13 cellular contexts compared by ENCODE assay signal in genomic region chr2:1588994-1589611, GRCh38.
DNase-seq lines count a peak whose midpoint lies in the region; ATAC-seq and TF ChIP-seq lines count a peak whose summit lies in the region.
"Had no signal": no experiment of that assay in that cellular context is flagged by ENCODE, and none has a peak within 500 bp of the region (broad histone marks: within the 10 kb centered on the region; RNA-seq: fewer than 3 reads in every experiment).

No MANE protein-coding gene starts in this region.

- intact Hi-C loops in left cardiac atrium (cut with DNase I) (no loop called here), heart right ventricle (cut with DNase I) (no loop called here)

- H3K4me3 Mint-ChIP-seq in WTC11, result no peak overlapping the region

- no peak overlapping the region for H3K27ac Mint-ChIP-seq in WTC11

- H3K27ac ChIP-seq in heart right ventricle (no peak overlapping the region), RWPE1 (no peak overlapping the region)
- H3K27ac ChIP-seq: HL-60 had no signal

- H3K4me1 Mint-ChIP-seq in WTC11, result peaks cover 28% of the 10 kb centered on the region

- H3K4me1 ChIP-seq in heart right ventricle, result peaks cover 5 to 51% (median 37%) of the 10 kb centered on the region in 9 donors

- 83 to 84% methylated on average over 13 of the region's 13 CpGs for WGBS in heart right ventricle, 2 donors

- H3K27me3 Mint-ChIP-seq in WTC11 (ENCODE audit: low read depth), result no peaks in the 10 kb centered on the region

- H3K9me3 ChIP-seq in heart right ventricle, result peaks cover 0 to 6% (median 0%) of the 10 kb centered on the region in 11 donors

- H3K9me3 Mint-ChIP-seq in WTC11, result no peaks in the 10 kb centered on the region

- TF ChIP-seq CTCF in heart right ventricle (IDR thresholded peaks at IDR 0.05) (no peak), WTC11 (IDR thresholded peaks at IDR 0.05) (no peak), RWPE1 (conservative IDR thresholded peaks at IDR 0.05; ENCODE audit: low read depth) (no peak)

- H3K36me3 Mint-ChIP-seq in WTC11, result no peaks in the 10 kb centered on the region; the same call in 1 of the 2 replicates

- H3K27me3 ChIP-seq in heart right ventricle, result peaks cover 0 to 21% (median 0%) of the 10 kb centered on the region in 7 donors

- no peaks in the 10 kb centered on the region for H3K36me3 ChIP-seq in heart right ventricle

- ATAC-seq in left cardiac atrium (no peak), heart right ventricle (no peak), WTC11 (peak; percentile 6), GM19452 (IDR thresholded peaks at IDR 0.05; ENCODE audit: unreplicated experiment) (no peak)
- ATAC-seq: activated CD4-positive, CD25-positive, alpha-beta regulatory T cell treated with anti-CD3 and anti-CD28 coated beads, Interleukin-2, amount 50 U/mL, for 24 hours had no signal

- peak; percentile 15 for DNase-seq in left cardiac atrium
- no peak for DNase-seq in heart right ventricle
- DNase-seq in WTC11 (ENCODE audit: low spot score), result no peak
- DNase-seq in left kidney (ENCODE audit: low read depth, low spot score), result peak; percentile 43
- no peak for DNase-seq in stimulated activated CD4-positive, alpha-beta T cell treated with anti-CD3 and anti-CD28 coated beads, Interleukin-1b, Interleukin-23, amount 100 ng/mL, for 48 hours
- DNase-seq in NCI-H1105 treated with DMSO at 0.1 percent for 48 hours (lab: John Stamatoyannopoulos, UW), result no peak
- DNase-seq in RWPE1 (ENCODE audit: low spot score), result no peak
- DNase-seq: activated T-cell treated with anti-CD3 and anti-CD28 coated beads, Interleukin-2, amount 50 U/mL, for 48 hours; NCI-H2171 treated with DMSO at 0.1 percent for 48 hours; SHP77 treated with DMSO at 0.1 percent for 48 hours had no signal

- POLR2A ChIA-PET in WTC11 (lab: Charles Lee) (no interaction called here), RWPE1 (lab: Yijun Ruan, JAX; ENCODE audit: low non-redundant PET) (no interaction called here)

- CTCF ChIA-PET in WTC11 (lab: Charles Lee), result interaction anchor here (0.5 to 3.8 kb wide), 12 partner anchors 17 to 912 kb away, joined by 3 to 35 read pairs (median 3); partner anchors contain the start of gene TMEM18
- CTCF ChIA-PET in RWPE1 (lab: Yijun Ruan, JAX), result interaction anchor here (0.6 to 0.7 kb wide), 2 partner anchors 26 to 1124 kb away, joined by 3 to 5 read pairs; no protein-coding TSS in a partner anchor

- H3K4me3 ChIP-seq in heart right ventricle, result no peak overlapping the region

TF ChIP-seq in WTC11, 78 proteins besides CTCF, POLR2A, EP300 and RAD21:
- no peak for TF ChIP-seq IRF2 (CRISPR knock-in tag; IDR thresholded peaks at IDR 0.05; ENCODE audit: borderline replicate concordance, low read depth)
- 0 out of 2 replicates have a peak, but pooled peaks have one; percentile 29 for TF ChIP-seq RELA (CRISPR knock-in tag; IDR thresholded peaks at IDR 0.05; ENCODE audit: borderline replicate concordance)

Comparison
In these comparisons a context has a peak if more than half of its experiments do, and no peak if none do; other contexts are left out.
1. DNase-seq: peak in left cardiac atrium (single experiment) and left kidney (single experiment); none in heart right ventricle (0 of 2), WTC11 (single experiment), stimulated activated CD4-positive, alpha-beta T cell treated with anti-CD3 and anti-CD28 coated beads, Interleukin-1b, Interleukin-23, amount 100 ng/mL, for 48 hours (single experiment), NCI-H1105 treated with DMSO at 0.1 percent for 48 hours (single experiment) and RWPE1 (single experiment).